8 cellular contexts compared by ENCODE assay signal in genomic region chr5:149063017-149063687, GRCh38. TPM values are rescaled to one million over a fixed set of nuclear protein-coding genes. Genes with fewer than 3 reads are reported as not detected.
DNase-seq lines count a peak whose midpoint lies in the region; ATAC-seq, FAIRE-seq and TF ChIP-seq lines count a peak whose summit lies in the region.

SH3TC2 (minus strand) TSS chr5:149063062; CDS start chr5:149063022, 40 bp downstream.

- H3K4me3 ChIP-seq in kidney (ENCODE audit: low read length in 2 of 2) (no peak within 1 kb of the TSS), coronary artery (no peak within 1 kb of the TSS)

- peaks cover 0 to 2% of the 10 kb centered on the region in 2 donors for H3K4me1 ChIP-seq in kidney (ENCODE audit: control insufficient read depth in 1 of 2, insufficient read depth in 1 of 2, low read depth in 1 of 2, low read length in 2 of 2)

- peaks cover 0 to 3% of the 10 kb centered on the region in 2 donors for H3K9me3 ChIP-seq in kidney (ENCODE audit: control insufficient read depth in 1 of 2, low read length in 2 of 2)

- no peak for TF ChIP-seq CTCF in kidney (IDR thresholded peaks at IDR 0.05; ENCODE audit: borderline replicate concordance, extremely low read depth, insufficient read depth)
- TF ChIP-seq CTCF in coronary artery (IDR thresholded peaks at IDR 0.05): no peak

- intact Hi-C loops in kidney (cut with DNase I): no loop called here

- no peak for FAIRE-seq in kidney (lab: Jason Lieb, UNC)

- no peak for ATAC-seq in HG02981 (IDR thresholded peaks at IDR 0.05; ENCODE audit: unreplicated experiment)
- ATAC-seq in GM18909 (IDR thresholded peaks at IDR 0.05; ENCODE audit: poor library complexity, unreplicated experiment): no peak

- H3K9ac ChIP-seq in kidney (ENCODE audit: low read length in 2 of 2): no peak within 1 kb of the TSS

- no peaks in the 10 kb centered on the region for H3K36me3 ChIP-seq in kidney (ENCODE audit: control insufficient read depth in 1 of 2, insufficient read depth in 2 of 2, low read length in 2 of 2)

- H3K27ac ChIP-seq in cingulate gyrus (ENCODE audit: low read depth, low read length): peak within 1 kb of the TSS; percentile 96
- H3K27ac ChIP-seq in kidney (ENCODE audit: low read depth in 2 of 2, low read length in 2 of 2): peak within 1 kb of the TSS; percentile 27 to 79
- peak within 1 kb of the TSS; percentile 98 for H3K27ac ChIP-seq in substantia nigra (ENCODE audit: low read depth, low read length, poor library complexity, severe bottlenecking)
- peak within 1 kb of the TSS in 1 of 2 donors; percentile 71 for H3K27ac ChIP-seq in coronary artery

- DNase-seq in HUDEP-2 (lab: John Stamatoyannopoulos, UW; ENCODE audit: unreplicated experiment in 76 of 76) (peak; percentile 33 to 97 (median 88)), kidney (peak; percentile 81), substantia nigra (lab: John Stamatoyannopoulos, UW) (peak; percentile 42 to 96 (median 84)), coronary artery (ENCODE audit: low spot score) (no peak)
- no peak for DNase-seq in activated T-cell treated with anti-CD3 and anti-CD28 coated beads, Interleukin-2, amount 50 U/mL, for 48 hours

RNA-seq across cellular contexts. Expression of gene SH3TC2, which starts in this region (rescaled TPM):
- total RNA-seq in kidney: 1.3 TPM
- polyA plus RNA-seq in kidney (ENCODE audit: insufficient read depth, low read depth, low replicate concordance): 0.17 TPM

Comparison
In these comparisons a context has a peak if more than half of its experiments do, and no peak if none do; other contexts are left out.
1. DNase-seq: peak in HUDEP-2 (76 of 76), kidney (single experiment) and substantia nigra (49 of 49); none in coronary artery (single experiment) and activated T-cell treated with anti-CD3 and anti-CD28 coated beads, Interleukin-2, amount 50 U/mL, for 48 hours (0 of 2).